ENCODE assay signal across 6 cellular contexts in the genomic region with DNA sequence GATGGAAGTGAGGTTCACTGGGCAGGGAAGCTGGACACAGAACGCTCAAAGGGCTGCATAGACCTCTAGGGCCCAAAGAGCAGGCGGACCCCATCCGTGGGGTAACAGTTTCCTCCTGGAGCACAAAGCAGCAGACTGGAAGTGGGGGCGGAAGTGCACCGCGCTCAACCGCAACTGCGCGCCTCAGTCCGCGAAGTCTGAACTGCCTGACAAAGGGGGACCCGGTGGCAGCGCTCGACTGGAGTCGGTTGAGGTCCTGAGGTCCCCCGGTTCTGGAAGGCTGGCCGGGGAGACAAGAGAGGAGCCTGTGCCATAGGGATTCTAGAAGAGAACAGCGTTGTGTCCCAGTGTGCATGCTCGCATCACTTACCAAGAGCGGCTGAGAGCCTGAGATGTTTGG.
"Had no signal": no experiment of that assay in that cellular context is flagged by ENCODE, and none has a peak within 500 bp of the region (broad histone marks: within the 10 kb centered on the region; RNA-seq: fewer than 3 reads in every experiment).

No MANE protein-coding gene starts in this region.

- H3K27ac ChIP-seq: HL-60 had no signal

- DNase-seq: IMR-90, KBM-7, KG1 had no signal

- H3K27ac Mint-ChIP-seq: IgD-negative memory B cell had no signal

- ATAC-seq: K562 had no signal

- H3K27me3 Mint-ChIP-seq: IgD-negative memory B cell had no signal

- H3K4me3 Mint-ChIP-seq: IgD-negative memory B cell had no signal

- FAIRE-seq: K562 had no signal

- H3K4me3 ChIP-seq: K562 had no signal
